ENCODE assay signal across 1 cellular context in the genomic region with DNA sequence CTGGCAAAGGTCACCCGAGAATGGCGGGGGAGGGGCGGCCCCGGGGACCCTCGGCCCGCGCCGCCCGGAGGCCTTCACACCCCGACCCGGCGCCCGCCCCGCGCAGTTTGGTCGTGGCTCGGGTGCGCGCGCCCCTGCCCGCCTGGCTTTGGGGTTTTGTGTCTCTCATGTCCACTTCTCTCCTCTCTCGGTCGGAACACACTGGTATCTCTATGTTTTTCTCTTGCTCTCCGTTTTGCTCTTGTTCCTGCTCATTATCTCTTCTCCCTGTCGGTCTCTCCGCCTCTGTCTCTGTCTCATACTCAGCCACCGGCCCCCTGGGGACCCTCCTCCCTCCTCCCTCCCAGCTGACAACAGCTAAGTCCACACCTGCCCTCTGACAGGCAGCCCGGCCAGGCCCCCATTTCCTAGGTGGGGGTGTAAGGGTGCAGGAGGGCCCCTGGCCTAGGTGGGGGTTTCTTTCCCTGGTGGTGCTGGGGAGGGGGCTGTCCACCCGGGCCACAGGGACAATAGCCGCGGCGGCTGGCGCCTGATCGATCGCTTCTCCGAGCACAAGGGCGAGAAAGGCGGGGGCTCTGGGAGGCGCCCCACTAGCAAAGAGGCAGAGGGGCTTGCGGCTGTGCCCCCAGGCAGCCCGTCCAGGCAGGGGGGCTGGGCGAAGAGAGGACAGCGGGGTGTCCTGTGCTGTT.
A peak's percentile ranks its signal among the peaks of the same experiment; 100 is the strongest.
TF ChIP-seq lines count a peak whose summit lies in the region.

No MANE protein-coding gene starts in this region.

TF ChIP-seq in H1, 55 proteins besides CTCF, POLR2A, EP300 and RAD21:
- peak; percentile 84 for TF ChIP-seq EZH2 (IDR thresholded peaks at IDR 0.05; ENCODE audit: low read depth, low read length, severe bottlenecking)
- no peak for TF ChIP-seq POU5F1 (IDR thresholded peaks at IDR 0.05; ENCODE audit: low read depth, low read length)
- TF ChIP-seq, protein P1, sequence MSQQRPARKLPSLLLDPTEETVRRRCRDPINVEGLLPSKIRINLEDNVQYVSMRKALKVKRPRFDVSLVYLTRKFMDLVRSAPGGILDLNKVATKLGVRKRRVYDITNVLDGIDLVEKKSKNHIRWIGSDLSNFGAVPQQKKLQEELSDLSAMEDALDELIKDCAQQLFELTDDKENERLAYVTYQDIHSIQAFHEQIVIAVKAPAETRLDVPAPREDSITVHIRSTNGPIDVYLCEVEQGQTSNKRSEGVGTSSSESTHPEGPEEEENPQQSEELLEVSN (IDR thresholded peaks at IDR 0.05) = 0 out of 2 replicates have a peak, but pooled peaks have one; percentile 9
- no peak for TF ChIP-seq KDM1A (IDR thresholded peaks at IDR 0.05; ENCODE audit: borderline replicate concordance, low read length)
- TF ChIP-seq RNF2 (IDR thresholded peaks at IDR 0.05; ENCODE audit: borderline replicate concordance, low read depth, low read length, missing control alignments, poor library complexity, severe bottlenecking) = peak; percentile 10
